ENCODE assay signal across 1 cellular context in genomic region chr11:65931773-65932557, GRCh38.
TF ChIP-seq lines count a peak whose summit lies in the region.

No MANE protein-coding gene starts in this region.

TF ChIP-seq in K562, 482 proteins besides CTCF, POLR2A, EP300 and RAD21:
- TF ChIP-seq ZC3H4 (CRISPR knock-in tag; IDR thresholded peaks at IDR 0.05; ENCODE audit: borderline replicate concordance) (no peak), ZNF165 (CRISPR knock-in tag; IDR thresholded peaks at IDR 0.05; ENCODE audit: borderline replicate concordance) (no peak), SP2 (IDR thresholded peaks at IDR 0.05; ENCODE audit: extremely low read depth, low read depth, low read length, poor library complexity, severe bottlenecking) (no peak), RFX7 (CRISPR knock-in tag; IDR thresholded peaks at IDR 0.05) (no peak), ERF (CRISPR knock-in tag; IDR thresholded peaks at IDR 0.05) (no peak), SOX6 (IDR thresholded peaks at IDR 0.05) (no peak), IRF2 (CRISPR knock-in tag; IDR thresholded peaks at IDR 0.05) (no peak), ZNF707 (CRISPR knock-in tag; conservative IDR thresholded peaks at IDR 0.05) (no peak), NCOA2 (IDR thresholded peaks at IDR 0.05; ENCODE audit: partially characterized antibody in 2 of 2) (no peak), STAG1 (CRISPR knock-in tag; IDR thresholded peaks at IDR 0.05; ENCODE audit: borderline replicate concordance) (no peak), NFE2 (IDR thresholded peaks at IDR 0.05; ENCODE audit: low read depth) (no peak)
- TF ChIP-seq, protein P1, sequence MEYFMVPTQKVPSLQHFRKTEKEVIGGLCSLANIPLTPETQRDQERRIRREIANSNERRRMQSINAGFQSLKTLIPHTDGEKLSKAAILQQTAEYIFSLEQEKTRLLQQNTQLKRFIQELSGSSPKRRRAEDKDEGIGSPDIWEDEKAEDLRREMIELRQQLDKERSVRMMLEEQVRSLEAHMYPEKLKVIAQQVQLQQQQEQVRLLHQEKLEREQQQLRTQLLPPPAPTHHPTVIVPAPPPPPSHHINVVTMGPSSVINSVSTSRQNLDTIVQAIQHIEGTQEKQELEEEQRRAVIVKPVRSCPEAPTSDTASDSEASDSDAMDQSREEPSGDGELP (CRISPR knock-in tag; IDR thresholded peaks at IDR 0.05; ENCODE audit: borderline replicate concordance), result no peak
- TF ChIP-seq, protein P2, sequence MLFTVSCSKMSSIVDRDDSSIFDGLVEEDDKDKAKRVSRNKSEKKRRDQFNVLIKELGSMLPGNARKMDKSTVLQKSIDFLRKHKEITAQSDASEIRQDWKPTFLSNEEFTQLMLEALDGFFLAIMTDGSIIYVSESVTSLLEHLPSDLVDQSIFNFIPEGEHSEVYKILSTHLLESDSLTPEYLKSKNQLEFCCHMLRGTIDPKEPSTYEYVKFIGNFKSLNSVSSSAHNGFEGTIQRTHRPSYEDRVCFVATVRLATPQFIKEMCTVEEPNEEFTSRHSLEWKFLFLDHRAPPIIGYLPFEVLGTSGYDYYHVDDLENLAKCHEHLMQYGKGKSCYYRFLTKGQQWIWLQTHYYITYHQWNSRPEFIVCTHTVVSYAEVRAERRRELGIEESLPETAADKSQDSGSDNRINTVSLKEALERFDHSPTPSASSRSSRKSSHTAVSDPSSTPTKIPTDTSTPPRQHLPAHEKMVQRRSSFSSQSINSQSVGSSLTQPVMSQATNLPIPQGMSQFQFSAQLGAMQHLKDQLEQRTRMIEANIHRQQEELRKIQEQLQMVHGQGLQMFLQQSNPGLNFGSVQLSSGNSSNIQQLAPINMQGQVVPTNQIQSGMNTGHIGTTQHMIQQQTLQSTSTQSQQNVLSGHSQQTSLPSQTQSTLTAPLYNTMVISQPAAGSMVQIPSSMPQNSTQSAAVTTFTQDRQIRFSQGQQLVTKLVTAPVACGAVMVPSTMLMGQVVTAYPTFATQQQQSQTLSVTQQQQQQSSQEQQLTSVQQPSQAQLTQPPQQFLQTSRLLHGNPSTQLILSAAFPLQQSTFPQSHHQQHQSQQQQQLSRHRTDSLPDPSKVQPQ (CRISPR knock-in tag; IDR thresholded peaks at IDR 0.05; ENCODE audit: borderline replicate concordance), result no peak
